Comparison of ENCODE assay signal across 19 cellular contexts in genomic region chr13:87999141-87999765, GRCh38.
DNase-seq lines count a peak whose midpoint lies in the region; ATAC-seq and TF ChIP-seq lines count a peak whose summit lies in the region.
"Had no signal": no experiment of that assay in that cellular context is flagged by ENCODE, and none has a peak within 500 bp of the region (broad histone marks: within the 10 kb centered on the region; RNA-seq: fewer than 3 reads in every experiment).

No MANE protein-coding gene starts in this region.

- ATAC-seq in GM18517 (IDR thresholded peaks at IDR 0.05; ENCODE audit: unreplicated experiment) (no peak), HG03159 (IDR thresholded peaks at IDR 0.05; ENCODE audit: unreplicated experiment) (no peak)
- ATAC-seq: activated CD8-positive, alpha-beta T cell treated with anti-CD3 and anti-CD28 coated beads for 36 hours; left ventricle myocardium superior had no signal

- H3K27ac Mint-ChIP-seq in mesothelial cell of epicardium, result peak overlapping the region; percentile 93
- H3K27ac Mint-ChIP-seq: activated CD8-positive, alpha-beta T cell treated with anti-CD3 and anti-CD28 coated beads for 36 hours; activated T-helper 2 cell treated with anti-CD3 and anti-CD28 coated beads, Interferon-gamma antibody, Interleukin-2, Interleukin-4, amounts not matched to agents 10 μg/mL and 5 μg/mL and 100 μg/mL, durations not matched to agents 14 hours and 24 hours and 36 hours; brain; T-helper 2 cell treated with Interferon-gamma antibody and Interleukin-4, amounts not matched to agents 5 μg/mL and 100 μg/mL, for 36 hours had no signal

- no peak overlapping the region for H3K4me3 ChIP-seq in choroid plexus epithelial cell (ENCODE audit: low read depth, low read length)
- H3K4me3 ChIP-seq: Peyer's patch, skin epidermis had no signal

- H3K27me3 Mint-ChIP-seq in mesothelial cell of epicardium (ENCODE audit: low read depth), result no peaks in the 10 kb centered on the region
- H3K27me3 Mint-ChIP-seq: activated CD8-positive, alpha-beta T cell treated with anti-CD3 and anti-CD28 coated beads for 36 hours; brain had no signal

- H3K4me3 Mint-ChIP-seq in mesothelial cell of epicardium, result no peak overlapping the region
- H3K4me3 Mint-ChIP-seq: activated CD8-positive, alpha-beta T cell treated with anti-CD3 and anti-CD28 coated beads for 36 hours; brain; neural crest cell; T-helper 2 cell treated with Interferon-gamma antibody and Interleukin-4, amounts not matched to agents 5 μg/mL and 100 μg/mL, for 36 hours had no signal

- H3K4me1 Mint-ChIP-seq in mesothelial cell of epicardium, result peaks cover 10% of the 10 kb centered on the region
- H3K4me1 Mint-ChIP-seq: brain, neural crest cell had no signal

- no peaks in the 10 kb centered on the region for H3K36me3 Mint-ChIP-seq in mesothelial cell of epicardium
- H3K36me3 Mint-ChIP-seq: brain had no signal

- DNase-seq in ELF-1 (ENCODE audit: low read depth, low spot score) (peak; percentile 1), MV-4-11 (lab: John Stamatoyannopoulos, UW) (peak; percentile 48), choroid plexus epithelial cell (ENCODE audit: low read depth) (peak; percentile 51), mesothelial cell of epicardium (ENCODE audit: low spot score in 2 of 2, unreplicated experiment in 2 of 2) (no peak), NCI-H2171 (lab: John Stamatoyannopoulos, UW) (no peak), NCI-H748 (lab: John Stamatoyannopoulos, UW; ENCODE audit: unreplicated experiment) (no peak)
- DNase-seq: activated CD8-positive, alpha-beta T cell treated with anti-CD3 and anti-CD28 coated beads for 36 hours; effector memory CD4-positive, alpha-beta T cell; GF-D8; left ventricle myocardium superior; NCI-H510A treated with DMSO at 0.1 percent for 48 hours had no signal

- TF ChIP-seq CTCF in choroid plexus epithelial cell (conservative IDR thresholded peaks at IDR 0.05; ENCODE audit: low read depth, low read length), result no peak
- TF ChIP-seq CTCF in mesothelial cell of epicardium (IDR thresholded peaks at IDR 0.05; ENCODE audit: unreplicated experiment), result no peak

- peaks cover 37% of the 10 kb centered on the region for H3K9me3 Mint-ChIP-seq in mesothelial cell of epicardium

Comparison
In these comparisons a context has a peak if more than half of its experiments do, and no peak if none do; other contexts are left out.
1. DNase-seq: peak in ELF-1 (single experiment), MV-4-11 (single experiment) and choroid plexus epithelial cell (single experiment); none in mesothelial cell of epicardium (0 of 2), NCI-H2171 (single experiment) and NCI-H748 (single experiment).